22 cellular contexts compared by ENCODE assay signal in genomic region chr6:55568779-55569439, GRCh38. TPM values are rescaled to one million over a fixed set of nuclear protein-coding genes. Genes with fewer than 3 reads are reported as not detected.
DNase-seq lines count a peak whose midpoint lies in the region; ATAC-seq and TF ChIP-seq lines count a peak whose summit lies in the region.
"Had no signal": no experiment of that assay in that cellular context is flagged by ENCODE, and none has a peak within 500 bp of the region (broad histone marks: within the 10 kb centered on the region; RNA-seq: fewer than 3 reads in every experiment).

No MANE protein-coding gene starts in this region.

- H3K36me3 ChIP-seq in SK-N-MC (ENCODE audit: insufficient read depth, low read length) (no peaks in the 10 kb centered on the region), gastroesophageal sphincter (no peaks in the 10 kb centered on the region), left lung (no peaks in the 10 kb centered on the region), gastrocnemius medialis (no peaks in the 10 kb centered on the region)
- H3K36me3 ChIP-seq: SJSA1 had no signal

- no peaks in the 10 kb centered on the region for H3K27me3 ChIP-seq in gastroesophageal sphincter
- H3K27me3 ChIP-seq in left lung = no peaks in the 10 kb centered on the region
- no peaks in the 10 kb centered on the region for H3K27me3 ChIP-seq in gastrocnemius medialis
- H3K27me3 ChIP-seq: SJSA1 had no signal

- no peak overlapping the region for H3K9ac ChIP-seq in SK-N-MC (ENCODE audit: insufficient read length)

- TF ChIP-seq POLR2A in gastroesophageal sphincter (IDR thresholded peaks at IDR 0.05) (no peak), gastrocnemius medialis (IDR thresholded peaks at IDR 0.05) (no peak)

- H3K27ac ChIP-seq in SK-N-MC = peak overlapping the region; percentile 17; the same call in 1 of the 2 replicates
- H3K27ac ChIP-seq in gastroesophageal sphincter = peak overlapping the region in 3 of 4 donors; percentile 23 to 54 (median 41)
- H3K27ac ChIP-seq in left lung = peak overlapping the region in 1 of 2 donors; percentile 19
- peak overlapping the region; percentile 31 to 62 (median 54) for H3K27ac ChIP-seq in gastrocnemius medialis
- H3K27ac ChIP-seq: SJSA1 had no signal

- H3K9me3 ChIP-seq in SK-N-MC (ENCODE audit: low read depth, low read length) (no peaks in the 10 kb centered on the region; the same call in 1 of the 2 replicates), gastroesophageal sphincter (peaks cover 0 to 12% (median 0%) of the 10 kb centered on the region in 3 donors), left lung (peaks cover 0 to 12% of the 10 kb centered on the region in 2 donors), gastrocnemius medialis (no peaks in the 10 kb centered on the region)
- H3K9me3 ChIP-seq: Caco-2, SJSA1 had no signal

- TF ChIP-seq CTCF in gastroesophageal sphincter (IDR thresholded peaks at IDR 0.05) (no peak), left lung (IDR thresholded peaks at IDR 0.05) (no peak), gastrocnemius medialis (IDR thresholded peaks at IDR 0.05 in 4 of 5, conservative IDR thresholded peaks at IDR 0.05 in 1 of 5) (no peak)

- no peak for TF ChIP-seq EP300 in gastroesophageal sphincter (IDR thresholded peaks at IDR 0.05)

- ATAC-seq in gastroesophageal sphincter = peak; percentile 85
- peak; percentile 78 for ATAC-seq in left lung
- peak; percentile 82 for ATAC-seq in gastrocnemius medialis
- ATAC-seq: K562 had no signal

- intact Hi-C loops in left lung (cut with DNase I) = no loop called here
- intact Hi-C loops in gastrocnemius medialis (cut with DNase I; ENCODE audit: low total_unique reads) = no loop called here

- 0 to 100% methylated on average over 1 of the region's 1 CpG for WGBS in gastroesophageal sphincter (ENCODE audit: low coverage in 1 of 2), 2 donors

- H3K4me1 ChIP-seq in gastroesophageal sphincter (no peaks in the 10 kb centered on the region), left lung (no peaks in the 10 kb centered on the region), gastrocnemius medialis (peaks cover 0 to 3% of the 10 kb centered on the region in 2 donors)
- H3K4me1 ChIP-seq: Caco-2, SJSA1 had no signal

- H3K4me3 ChIP-seq in SK-N-MC (no peak overlapping the region), gastroesophageal sphincter (no peak overlapping the region), left lung (no peak overlapping the region), gastrocnemius medialis (no peak overlapping the region)
- H3K4me3 ChIP-seq: K562, SJSA1 had no signal

- DNase-seq in SK-N-MC (ENCODE audit: low read depth, low spot score) (no peak), left lung (no peak), gastrocnemius medialis (no peak), D341Med (ENCODE audit: low spot score) (no peak), DMS114 treated with DMSO at 0.1 percent for 48 hours (lab: John Stamatoyannopoulos, UW; ENCODE audit: unreplicated experiment) (no peak), SK-N-DZ (ENCODE audit: low spot score) (no peak), KBM-7 (no peak)
- DNase-seq: activated naive CD8-positive, alpha-beta T cell treated with anti-CD3 and anti-CD28 coated beads for 36 hours; Caco-2; MV-4-11; NCI-H2029; NCI-H510A; occipital lobe; OCI-M1; stimulated activated CD4-positive, alpha-beta T cell treated with anti-CD3 and anti-CD28 coated beads, Interleukin-2, amount 100 ng/mL, for 48 hours; T-helper 9 cell had no signal

- in situ Hi-C loops in gastrocnemius medialis (cut with MboI; ENCODE audit: low sequenced_read_pairs in 4 of 4) = no loop called here
- in situ Hi-C loops in KBM-7 (cut with MboI; ENCODE audit: low pct_unique_long_range_greater_than_20kb, low sequenced_read_pairs) = no loop called here

RNA-seq across cellular contexts. Expression of gene HMGCLL1, which starts 10.1 kb away (rescaled TPM):
- total RNA-seq in gastroesophageal sphincter = 1 to 10 TPM in 2 of 4 donors, under 1 TPM in 2; 0.31 to 2.3 (median 1.3) TPM
- 1 to 10 TPM; 4.2 to 4.5 TPM for total RNA-seq in left lung
- total RNA-seq in gastrocnemius medialis = 1 to 10 TPM in 2 of 4 donors, under 1 TPM in 2; 0.53 to 3.6 (median 1.2) TPM
- polyA plus RNA-seq in SK-N-DZ (2014; cell fraction: cytosol; rRNA removed) = 0.19 and 0.52 TPM in 2 replicates
- polyA plus RNA-seq in SK-N-DZ (2014; cell fraction: nucleus; rRNA removed) = 0.14 TPM in 1 of 2 replicates, not detected in the other
- total RNA-seq: activated CD8-positive, alpha-beta memory T cell treated with anti-CD3 and anti-CD28 coated beads for 36 hours; activated naive CD8-positive, alpha-beta T cell treated with anti-CD3 and anti-CD28 coated beads for 36 hours; activated T-helper 1 cell treated with anti-CD3 and anti-CD28 coated beads, Interleukin-12 subunit alpha, Interleukin-12 subunit beta, Interleukin-2, Interleukin-4 antibody, amounts not matched to agents 30 ng/mL and 10 ng/mL and 1 ng/mL, durations not matched to agents 14 hours and 24 hours and 36 hours; bronchial epithelial cell; Caco-2; K562; SJSA1 had no signal
- polyA plus RNA-seq: K562 had no signal
